17 cellular contexts compared by ENCODE assay signal in the genomic region with DNA sequence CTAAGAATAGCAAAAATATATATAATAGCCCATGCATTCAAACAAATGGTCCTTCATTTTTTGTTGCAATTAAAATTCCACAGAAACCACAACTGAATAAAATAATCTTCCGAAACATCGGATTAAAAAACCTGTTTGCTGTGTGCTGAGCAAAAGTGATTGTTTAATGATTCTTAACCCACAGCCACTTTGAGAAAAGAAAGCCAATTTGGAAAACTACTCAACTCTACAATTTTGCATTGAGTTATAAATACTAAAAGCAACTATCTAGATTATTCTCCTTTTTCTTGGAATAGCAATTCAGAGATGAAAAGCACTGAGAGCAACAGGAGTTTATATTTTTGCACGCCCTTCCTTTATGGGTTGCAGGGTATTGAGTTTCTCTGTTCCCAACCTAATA. TPM values are rescaled to one million over a fixed set of nuclear protein-coding genes. Genes with fewer than 3 reads are reported as not detected.
DNase-seq lines count a peak whose midpoint lies in the region; ATAC-seq and TF ChIP-seq lines count a peak whose summit lies in the region.
"Had no signal": no experiment of that assay in that cellular context is flagged by ENCODE, and none has a peak within 500 bp of the region (broad histone marks: within the 10 kb centered on the region; RNA-seq: fewer than 3 reads in every experiment).

No MANE protein-coding gene starts in this region.

- H3K27ac ChIP-seq in left ventricle myocardium inferior (replicated peaks) (peak overlapping the region; percentile 95), Panc1 (ENCODE audit: low read length) (peak overlapping the region; percentile 64; the same call in 1 of the 2 replicates)
- H3K27ac ChIP-seq: 22Rv1, BLaER1, C4-2B had no signal

- H3K27me3 ChIP-seq in left ventricle myocardium inferior (ENCODE audit: low read depth) (no peaks in the 10 kb centered on the region), Panc1 (ENCODE audit: control insufficient read depth, insufficient read depth, low read length) (no peaks in the 10 kb centered on the region)
- H3K27me3 ChIP-seq: BLaER1 had no signal

- POLR2A ChIA-PET in Panc1 (lab: Charles Lee): no interaction called here

- no peak overlapping the region for H3K4me3 ChIP-seq in left ventricle myocardium inferior
- no peak overlapping the region for H3K4me3 ChIP-seq in Panc1 (ENCODE audit: low read depth in 2 of 2, low read length in 2 of 2)
- H3K4me3 ChIP-seq in retinal pigment epithelial cell (ENCODE audit: low read length): no peak overlapping the region
- H3K4me3 ChIP-seq: BLaER1, HAP-1 had no signal

- DNase-seq in left ventricle myocardium inferior (no peak), left cardiac atrium (no peak), Panc1 (ENCODE audit: low read depth, low spot score) (no peak), retinal pigment epithelial cell (ENCODE audit: low read depth) (peak; percentile 78), sciatic nerve (ENCODE audit: low spot score) (no peak), NCI-H2029 (lab: John Stamatoyannopoulos, UW) (no peak)
- DNase-seq: Caco-2; CD4-positive, CD25-positive, alpha-beta regulatory T cell; CD8-positive, alpha-beta T cell; DMS153; DND-41; GOT3 had no signal

- H3K9me3 ChIP-seq in left ventricle myocardium inferior (replicated peaks): no peaks in the 10 kb centered on the region
- no peaks in the 10 kb centered on the region for H3K9me3 ChIP-seq in Panc1 (ENCODE audit: control insufficient read depth, insufficient read depth, low read depth, low read length)
- H3K9me3 ChIP-seq: BLaER1, Caco-2, HAP-1 had no signal

- no peak for TF ChIP-seq CTCF in left ventricle myocardium inferior (IDR thresholded peaks at IDR 0.05; ENCODE audit: borderline replicate concordance)
- TF ChIP-seq CTCF in Panc1 (IDR thresholded peaks at IDR 0.05): no peak
- no peak for TF ChIP-seq CTCF in retinal pigment epithelial cell (conservative IDR thresholded peaks at IDR 0.05; ENCODE audit: low read depth, low read length)

- CTCF ChIA-PET in Panc1 (lab: Charles Lee): no interaction called here

- intact Hi-C loops in left ventricle myocardium inferior (cut with micrococcal nuclease) (no loop called here), left cardiac atrium (cut with DNase I) (no loop called here), Panc1 (cut with micrococcal nuclease; ENCODE audit: unreplicated experiment) (no loop called here), sciatic nerve (cut with DNase I) (no loop called here)

- ATAC-seq in left cardiac atrium: no peak
- ATAC-seq in Panc1: no peak
- ATAC-seq in sciatic nerve: no peak
- ATAC-seq: CD8-positive, alpha-beta T cell had no signal

- H3K4me1 ChIP-seq in left ventricle myocardium inferior (peaks cover 58% of the 10 kb centered on the region), Panc1 (ENCODE audit: control insufficient read depth, insufficient read depth, low read length) (peaks cover 44% of the 10 kb centered on the region)
- H3K4me1 ChIP-seq: BLaER1, Caco-2 had no signal

- no TSS peak for BruUV-seq in Panc1 (replicated peaks; lab: Mats Ljungman, UMichigan)

- no peaks in the 10 kb centered on the region for H3K36me3 ChIP-seq in left ventricle myocardium inferior
- H3K36me3 ChIP-seq in Panc1 (ENCODE audit: control insufficient read depth, insufficient read depth, low read length): no peaks in the 10 kb centered on the region
- H3K36me3 ChIP-seq: BLaER1, HAP-1 had no signal

- in situ Hi-C loops in Panc1 (cut with HindIII; ENCODE audit: low pct_unique_long_range_greater_than_20kb, low sequenced_read_pairs): no loop called here

RNA-seq across cellular contexts. Expression of a gene that starts 8.0 kb away (rescaled TPM):
- total RNA-seq in left ventricle myocardium inferior (35.0 TPM), left cardiac atrium (10 to 100 TPM; 53.0 to 60.9 TPM), Panc1 (2021; ENCODE audit: unreplicated experiment) (12.9 TPM), sciatic nerve (0.76 TPM)
- polyA plus RNA-seq in Panc1 (2012; ENCODE audit: insufficient read length): 11.0 TPM
- total RNA-seq: B cell had no signal
- polyA plus RNA-seq: CD4-positive, CD25-positive, alpha-beta regulatory T cell had no signal
